ENCODE assay signal across 19 cellular contexts in genomic region chr2:35933031-35933430, GRCh38.
DNase-seq lines count a peak whose midpoint lies in the region; ATAC-seq and TF ChIP-seq lines count a peak whose summit lies in the region.
"Had no signal": no experiment of that assay in that cellular context is flagged by ENCODE, and none has a peak within 500 bp of the region (broad histone marks: within the 10 kb centered on the region; RNA-seq: fewer than 3 reads in every experiment).

No MANE protein-coding gene starts in this region.

- no peak overlapping the region for H3K4me3 ChIP-seq in astrocyte of the spinal cord (ENCODE audit: low read depth, low read length)
- no peak overlapping the region for H3K4me3 ChIP-seq in foreskin fibroblast (ENCODE audit: low read depth in 1 of 2, low read length in 2 of 2)

- no peak for ATAC-seq in HG02678 (IDR thresholded peaks at IDR 0.05; ENCODE audit: unreplicated experiment)
- ATAC-seq: Panc1 had no signal

- TF ChIP-seq CTCF in astrocyte of the spinal cord (IDR thresholded peaks at IDR 0.05; ENCODE audit: low read depth, low read length): no peak
- no peak for TF ChIP-seq CTCF in foreskin fibroblast (IDR thresholded peaks at IDR 0.05; ENCODE audit: low read depth, low read length)

- in situ Hi-C loops in astrocyte of the spinal cord (cut with HindIII; ENCODE audit: low sequenced_read_pairs): no loop called here

- DNase-seq in A172 (ENCODE audit: low spot score) (peak; percentile 15), HT1080 (ENCODE audit: low read depth) (peak; percentile 44), astrocyte of the spinal cord (ENCODE audit: low read depth, low spot score) (peak; percentile 2), iris pigment epithelial cell (ENCODE audit: low read depth) (peak; percentile 14), DMS53 treated with DMSO at 0.1 percent for 48 hours (lab: John Stamatoyannopoulos, UW; ENCODE audit: unreplicated experiment) (no peak), foreskin fibroblast (no peak)
- DNase-seq: 8988T; Calu3; CD8-positive, alpha-beta memory T cell; DMS153; GDM1; KG1; NCI-H1092 treated with DMSO at 0.1 percent for 48 hours; NCI-H1436 treated with DMSO at 0.1 percent for 48 hours; NCI-H2029; NCI-H524 treated with DMSO at 0.1 percent for 48 hours; Right ventricle myocardium superior had no signal

Comparison
In these comparisons a context has a peak if more than half of its experiments do, and no peak if none do; other contexts are left out.
1. DNase-seq: peak in A172 (single experiment), HT1080 (single experiment), astrocyte of the spinal cord (single experiment) and iris pigment epithelial cell (single experiment); none in DMS53 treated with DMSO at 0.1 percent for 48 hours (single experiment) and foreskin fibroblast (0 of 2).